ENCODE assay signal across 8 cellular contexts in the genomic region with DNA sequence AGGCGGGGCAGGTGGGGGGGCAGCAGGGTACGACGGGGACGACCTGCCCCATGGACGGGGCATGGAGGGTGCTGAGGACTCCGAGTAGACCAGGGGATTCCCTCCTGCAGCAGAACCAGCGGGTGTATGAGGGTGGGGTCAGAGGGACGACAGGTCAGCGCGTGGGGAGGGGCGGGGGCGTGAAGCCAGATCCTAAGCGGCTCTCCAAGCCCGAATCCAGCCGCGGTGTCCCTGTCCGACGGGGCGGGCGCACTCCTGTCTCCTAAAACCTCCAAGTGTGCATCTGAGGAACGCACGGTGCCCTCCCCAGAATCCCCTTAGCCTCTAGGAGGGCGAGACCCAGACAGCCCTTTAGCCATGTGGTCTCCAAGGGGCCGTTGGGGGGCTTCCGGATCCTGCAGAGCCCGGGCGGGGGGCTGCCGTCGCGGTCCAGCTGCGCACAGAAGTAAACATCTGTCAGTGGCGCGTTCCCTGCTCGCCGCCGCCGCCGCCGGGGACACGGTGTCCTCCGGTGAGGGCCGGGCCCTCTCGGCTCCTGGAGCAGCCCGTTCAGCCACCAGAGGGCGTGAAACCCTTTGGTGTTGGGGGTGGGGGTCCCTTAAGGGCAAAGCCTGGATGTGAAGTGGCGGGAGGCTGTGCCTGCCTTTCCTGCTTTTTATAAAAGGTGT. TPM values are rescaled to one million over a fixed set of nuclear protein-coding genes. Genes with fewer than 3 reads are reported as not detected.
DNase-seq lines count a peak whose midpoint lies in the region; ATAC-seq and TF ChIP-seq lines count a peak whose summit lies in the region.

No MANE protein-coding gene starts in this region.

- TF ChIP-seq POLR2A in gastroesophageal sphincter (IDR thresholded peaks at IDR 0.05): no peak

- no CpG with 5 or more reads among the region's 46 CpGs for WGBS in gastroesophageal sphincter (ENCODE audit: low coverage in 1 of 2), 2 donors
- WGBS in psoas muscle, 3 donors: 2 to 3% (median 3%) methylated on average over 45 to 46 of the region's 46 CpGs

- no peak for ATAC-seq in CD8-positive, alpha-beta T cell
- ATAC-seq in gastroesophageal sphincter (peak; percentile 62), psoas muscle (peak in 3 of 4 donors; percentile 36 to 52 (median 41)), HG03280 (IDR thresholded peaks at IDR 0.05; ENCODE audit: unreplicated experiment) (no peak), HG02623 (IDR thresholded peaks at IDR 0.05; ENCODE audit: unreplicated experiment) (no peak)

- POLR2A ChIA-PET in CD8-positive, alpha-beta T cell (lab: Charles Lee): no interaction called here

- no peaks in the 10 kb centered on the region for H3K27me3 ChIP-seq in CD8-positive, alpha-beta T cell (ENCODE audit: insufficient read depth, low read length)
- H3K27me3 ChIP-seq in HUES48 (ENCODE audit: control insufficient read depth, insufficient read depth, low read length) (peaks cover 10% of the 10 kb centered on the region), OCI-LY3 (ENCODE audit: low read depth, low read length) (peaks cover 14% of the 10 kb centered on the region), gastroesophageal sphincter (peaks cover 40% of the 10 kb centered on the region), psoas muscle (ENCODE audit: insufficient read depth in 3 of 3, low read length in 2 of 3) (peaks cover 0 to 62% (median 28%) of the 10 kb centered on the region in 3 donors)

- DNase-seq in CD8-positive, alpha-beta T cell: peak in 6 of 7 experiments; percentile 40 to 77 (median 64)
- DNase-seq in activated T-helper 1 cell treated with anti-CD3 and anti-CD28 coated beads, Interleukin-12 subunit alpha, Interleukin-12 subunit beta, Interleukin-2, Interleukin-4 antibody, amounts not matched to agents 30 ng/mL and 10 ng/mL and 1 ng/mL, durations not matched to agents 14 hours and 24 hours and 36 hours (ENCODE audit: low spot score): peak; percentile 29
- DNase-seq in psoas muscle: no peak

- H3K4me1 ChIP-seq in CD8-positive, alpha-beta T cell (ENCODE audit: insufficient read depth, low read length): peaks cover 34% of the 10 kb centered on the region
- H3K4me1 ChIP-seq in HUES48 (ENCODE audit: control insufficient read depth, insufficient read depth, low read length): peaks cover 3% of the 10 kb centered on the region; the same call in 1 of the 2 replicates
- H3K4me1 ChIP-seq in OCI-LY3 (ENCODE audit: low read length): peaks cover 11% of the 10 kb centered on the region
- peaks cover 0 to 35% (median 10%) of the 10 kb centered on the region in 3 donors for H3K4me1 ChIP-seq in gastroesophageal sphincter
- no peaks in the 10 kb centered on the region for H3K4me1 ChIP-seq in psoas muscle

- intact Hi-C loops in CD8-positive, alpha-beta T cell (cut with DNase I, micrococcal nuclease): no loop called here
- intact Hi-C loops in activated T-helper 1 cell treated with anti-CD3 and anti-CD28 coated beads, Interleukin-12 subunit alpha, Interleukin-12 subunit beta, Interleukin-2, Interleukin-4 antibody, amounts not matched to agents 30 ng/mL and 10 ng/mL and 1 ng/mL, durations not matched to agents 14 hours and 24 hours and 36 hours (cut with micrococcal nuclease): loop anchor here (10.0 kb wide), 1 partner anchor 159 kb away; no protein-coding TSS in a partner anchor
- intact Hi-C loops in psoas muscle (cut with DNase I): loop anchor here in 1 of 2 donors (2.0 to 10.0 kb wide), 2 partner anchors 87 to 219 kb away; no protein-coding TSS in a partner anchor

- H4K20me1 ChIP-seq in OCI-LY3 (ENCODE audit: insufficient read depth, low read length): no peaks in the 10 kb centered on the region

- H3K9me3 Mint-ChIP-seq in CD8-positive, alpha-beta T cell: no peaks in the 10 kb centered on the region
- H3K9me3 Mint-ChIP-seq in activated T-helper 1 cell treated with anti-CD3 and anti-CD28 coated beads, Interleukin-12 subunit alpha, Interleukin-12 subunit beta, Interleukin-2, Interleukin-4 antibody, amounts not matched to agents 30 ng/mL and 10 ng/mL and 1 ng/mL, durations not matched to agents 14 hours and 24 hours and 36 hours: no peaks in the 10 kb centered on the region

- no peaks in the 10 kb centered on the region for H3K36me3 Mint-ChIP-seq in CD8-positive, alpha-beta T cell
- H3K36me3 Mint-ChIP-seq in activated T-helper 1 cell treated with anti-CD3 and anti-CD28 coated beads, Interleukin-12 subunit alpha, Interleukin-12 subunit beta, Interleukin-2, Interleukin-4 antibody, amounts not matched to agents 30 ng/mL and 10 ng/mL and 1 ng/mL, durations not matched to agents 14 hours and 24 hours and 36 hours (ENCODE audit: low read depth): no peaks in the 10 kb centered on the region

- H3K79me2 ChIP-seq in OCI-LY3 (ENCODE audit: low read length): no peaks in the 10 kb centered on the region

- H3K4me3 Mint-ChIP-seq in CD8-positive, alpha-beta T cell: peak overlapping the region; percentile 61
- H3K4me3 Mint-ChIP-seq in activated T-helper 1 cell treated with anti-CD3 and anti-CD28 coated beads, Interleukin-12 subunit alpha, Interleukin-12 subunit beta, Interleukin-2, Interleukin-4 antibody, amounts not matched to agents 30 ng/mL and 10 ng/mL and 1 ng/mL, durations not matched to agents 14 hours and 24 hours and 36 hours: peak overlapping the region; percentile 30

- CTCF ChIA-PET in CD8-positive, alpha-beta T cell (lab: Charles Lee): interaction anchor here (4.8 kb wide), 1 partner anchor 217 kb away, joined by 24 read pairs; no protein-coding TSS in a partner anchor

- H3K9ac ChIP-seq in HUES48 (ENCODE audit: low read depth, low read length): no peak overlapping the region
- H3K9ac ChIP-seq in OCI-LY3 (ENCODE audit: low read length): no peak overlapping the region

- H3K27ac ChIP-seq in CD8-positive, alpha-beta T cell (ENCODE audit: low read depth, low read length): no peak overlapping the region
- H3K27ac ChIP-seq in HUES48 (ENCODE audit: low read depth, low read length) (no peak overlapping the region), OCI-LY3 (ENCODE audit: low read length) (no peak overlapping the region), gastroesophageal sphincter (peak overlapping the region; percentile 85 to 96 (median 92)), psoas muscle (no peak overlapping the region)

- peaks cover 21% of the 10 kb centered on the region for H3K4me1 Mint-ChIP-seq in CD8-positive, alpha-beta T cell (ENCODE audit: low read depth)
- H3K4me1 Mint-ChIP-seq in activated T-helper 1 cell treated with anti-CD3 and anti-CD28 coated beads, Interleukin-12 subunit alpha, Interleukin-12 subunit beta, Interleukin-2, Interleukin-4 antibody, amounts not matched to agents 30 ng/mL and 10 ng/mL and 1 ng/mL, durations not matched to agents 14 hours and 24 hours and 36 hours (ENCODE audit: low read depth): peaks cover 13% of the 10 kb centered on the region

- TF ChIP-seq EP300 in gastroesophageal sphincter (IDR thresholded peaks at IDR 0.05): no peak

- H3K4me3 ChIP-seq in CD8-positive, alpha-beta T cell (ENCODE audit: low read depth, low read length): no peak overlapping the region
- H3K4me3 ChIP-seq in HUES48 (ENCODE audit: low read depth, low read length) (peak overlapping the region; percentile 60), OCI-LY3 (ENCODE audit: low read length) (no peak overlapping the region), gastroesophageal sphincter (peak overlapping the region; percentile 68 to 76), psoas muscle (no peak overlapping the region)

- no peaks in the 10 kb centered on the region for H3K36me3 ChIP-seq in CD8-positive, alpha-beta T cell (ENCODE audit: insufficient read depth, low read length)
- no peaks in the 10 kb centered on the region for H3K36me3 ChIP-seq in HUES48 (ENCODE audit: control insufficient read depth, insufficient read depth, low read length)
- H3K36me3 ChIP-seq in OCI-LY3 (replicated peaks; ENCODE audit: low read depth, low read length): no peaks in the 10 kb centered on the region
- peaks cover 0 to 10% of the 10 kb centered on the region in 2 donors for H3K36me3 ChIP-seq in gastroesophageal sphincter
- no peaks in the 10 kb centered on the region for H3K36me3 ChIP-seq in psoas muscle (ENCODE audit: insufficient read depth in 1 of 2, low read depth in 1 of 2)

- 0 out of 2 replicates have a peak overlapping the region, but pooled peaks have one; percentile 23 for H3K4me2 ChIP-seq in OCI-LY3 (ENCODE audit: low read length)

- H2AFZ ChIP-seq in OCI-LY3 (ENCODE audit: low read depth, low read length): no peak overlapping the region

- no peaks in the 10 kb centered on the region for H3K9me3 ChIP-seq in CD8-positive, alpha-beta T cell (ENCODE audit: low read length)
- H3K9me3 ChIP-seq in HUES48 (ENCODE audit: control insufficient read depth, insufficient read depth, low read length) (no peaks in the 10 kb centered on the region), OCI-LY3 (ENCODE audit: insufficient read depth, low read length) (no peaks in the 10 kb centered on the region), gastroesophageal sphincter (no peaks in the 10 kb centered on the region), psoas muscle (no peaks in the 10 kb centered on the region)

- peaks cover 11% of the 10 kb centered on the region for H3K27me3 Mint-ChIP-seq in CD8-positive, alpha-beta T cell (ENCODE audit: low read depth)
- H3K27me3 Mint-ChIP-seq in activated T-helper 1 cell treated with anti-CD3 and anti-CD28 coated beads, Interleukin-12 subunit alpha, Interleukin-12 subunit beta, Interleukin-2, Interleukin-4 antibody, amounts not matched to agents 30 ng/mL and 10 ng/mL and 1 ng/mL, durations not matched to agents 14 hours and 24 hours and 36 hours (ENCODE audit: insufficient read depth): peaks cover 32% of the 10 kb centered on the region

- peak; percentile 53 for TF ChIP-seq CTCF in CD8-positive, alpha-beta T cell (IDR thresholded peaks at IDR 0.05)
- peak; percentile 74 for TF ChIP-seq CTCF in OCI-LY3 (IDR thresholded peaks at IDR 0.05; ENCODE audit: low read depth, low read length)
- TF ChIP-seq CTCF in gastroesophageal sphincter (IDR thresholded peaks at IDR 0.05): peak in 3 of 4 experiments; percentile 89 to 93 (median 90)
- peak; percentile 29 for TF ChIP-seq CTCF in psoas muscle (IDR thresholded peaks at IDR 0.05)

- H3K27ac Mint-ChIP-seq in CD8-positive, alpha-beta T cell: no peak overlapping the region
- H3K27ac Mint-ChIP-seq in activated T-helper 1 cell treated with anti-CD3 and anti-CD28 coated beads, Interleukin-12 subunit alpha, Interleukin-12 subunit beta, Interleukin-2, Interleukin-4 antibody, amounts not matched to agents 30 ng/mL and 10 ng/mL and 1 ng/mL, durations not matched to agents 14 hours and 24 hours and 36 hours: peak overlapping the region; percentile 23

RNA-seq across cellular contexts. Expression of gene NRTN, which starts 0.7 kb away (rescaled TPM):
- under 1 TPM in 1 of 2 experiments, not detected in 1; 0.38 TPM for total RNA-seq in CD8-positive, alpha-beta T cell
- total RNA-seq in activated T-helper 1 cell treated with anti-CD3 and anti-CD28 coated beads, Interleukin-12 subunit alpha, Interleukin-12 subunit beta, Interleukin-2, Interleukin-4 antibody, amounts not matched to agents 30 ng/mL and 10 ng/mL and 1 ng/mL, durations not matched to agents 14 hours and 24 hours and 36 hours: 0.23 and 0.44 TPM in 2 replicates
- total RNA-seq in gastroesophageal sphincter (10 to 100 TPM in 2 of 4 donors, 1 to 10 TPM in 2; 3.6 to 27.2 (median 14.6) TPM), psoas muscle (not detected)
- polyA plus RNA-seq in psoas muscle: not detected

RNA-seq across cellular contexts. Expression of gene DUS3L, which starts 14.6 kb away (rescaled TPM):
- total RNA-seq in CD8-positive, alpha-beta T cell: 100 to 1,000 TPM; 174 to 192 TPM
- total RNA-seq in activated T-helper 1 cell treated with anti-CD3 and anti-CD28 coated beads, Interleukin-12 subunit alpha, Interleukin-12 subunit beta, Interleukin-2, Interleukin-4 antibody, amounts not matched to agents 30 ng/mL and 10 ng/mL and 1 ng/mL, durations not matched to agents 14 hours and 24 hours and 36 hours: 85.9 and 87.1 TPM in 2 replicates
- total RNA-seq in gastroesophageal sphincter (10 to 100 TPM; 14.1 to 39.4 (median 22.6) TPM), psoas muscle (10 to 100 TPM; 13.4 to 29.9 (median 20.6) TPM)
- polyA plus RNA-seq in psoas muscle: 10 to 100 TPM; 23.2 to 40.1 (median 26.8) TPM

RNA-seq across cellular contexts. Expression of gene PRR22, which starts 21.1 kb away (rescaled TPM):
- 1 to 10 TPM; 2.9 to 3.0 TPM for total RNA-seq in CD8-positive, alpha-beta T cell
- total RNA-seq in activated T-helper 1 cell treated with anti-CD3 and anti-CD28 coated beads, Interleukin-12 subunit alpha, Interleukin-12 subunit beta, Interleukin-2, Interleukin-4 antibody, amounts not matched to agents 30 ng/mL and 10 ng/mL and 1 ng/mL, durations not matched to agents 14 hours and 24 hours and 36 hours: 7.4 and 9.2 TPM in 2 replicates
- total RNA-seq in gastroesophageal sphincter (under 1 TPM in 1 of 4 donors, not detected in 3; 0.40 TPM), psoas muscle (1 to 10 TPM in 3 of 4 donors, under 1 TPM in 1; 0.92 to 2.3 (median 1.5) TPM)
- 1 to 10 TPM in 1 of 3 donors, under 1 TPM in 2; 0.57 to 2.7 (median 0.87) TPM for polyA plus RNA-seq in psoas muscle

RNA-seq across cellular contexts. Expression of gene FUT6, which starts 33.9 kb away (rescaled TPM):
- not detected for total RNA-seq in CD8-positive, alpha-beta T cell
- not detected in 2 replicates for total RNA-seq in activated T-helper 1 cell treated with anti-CD3 and anti-CD28 coated beads, Interleukin-12 subunit alpha, Interleukin-12 subunit beta, Interleukin-2, Interleukin-4 antibody, amounts not matched to agents 30 ng/mL and 10 ng/mL and 1 ng/mL, durations not matched to agents 14 hours and 24 hours and 36 hours
- total RNA-seq in gastroesophageal sphincter (1 to 10 TPM in 1 of 4 donors, not detected in 3; 3.0 TPM), psoas muscle (not detected)
- polyA plus RNA-seq in psoas muscle: under 1 TPM in 2 of 3 donors, not detected in 1; 0.03 TPM

RNA-seq across cellular contexts. Expression of gene FUT3, which starts 45.6 kb away (rescaled TPM):
- total RNA-seq in CD8-positive, alpha-beta T cell: under 1 TPM; 0.49 to 0.67 TPM
- total RNA-seq in activated T-helper 1 cell treated with anti-CD3 and anti-CD28 coated beads, Interleukin-12 subunit alpha, Interleukin-12 subunit beta, Interleukin-2, Interleukin-4 antibody, amounts not matched to agents 30 ng/mL and 10 ng/mL and 1 ng/mL, durations not matched to agents 14 hours and 24 hours and 36 hours: not detected in 2 replicates
- total RNA-seq in gastroesophageal sphincter (1 to 10 TPM in 2 of 4 donors, under 1 TPM in 1, not detected in 1; 0.12 to 4.8 (median 4.5) TPM), psoas muscle (under 1 TPM in 1 of 4 donors, not detected in 3; 0.19 TPM)
- under 1 TPM in 1 of 3 donors, not detected in 2; 0.03 TPM for polyA plus RNA-seq in psoas muscle

Comparison
In these comparisons a context has a peak if more than half of its experiments do, and no peak if none do; other contexts are left out.
1. ATAC-seq: peak in gastroesophageal sphincter (single experiment) and psoas muscle (3 of 4); none in CD8-positive, alpha-beta T cell (single experiment), HG03280 (single experiment) and HG02623 (single experiment).
2. DNase-seq: peak in CD8-positive, alpha-beta T cell (6 of 7) and activated T-helper 1 cell treated with anti-CD3 and anti-CD28 coated beads, Interleukin-12 subunit alpha, Interleukin-12 subunit beta, Interleukin-2, Interleukin-4 antibody, amounts not matched to agents 30 ng/mL and 10 ng/mL and 1 ng/mL, durations not matched to agents 14 hours and 24 hours and 36 hours (single experiment); none in psoas muscle (0 of 2).
3. H3K27ac ChIP-seq: peak in gastroesophageal sphincter (4 of 4); none in CD8-positive, alpha-beta T cell (single experiment), HUES48 (single experiment), OCI-LY3 (single experiment) and psoas muscle (single experiment).
4. H3K4me3 ChIP-seq: peak in HUES48 (single experiment) and gastroesophageal sphincter (2 of 2); none in CD8-positive, alpha-beta T cell (single experiment), OCI-LY3 (single experiment) and psoas muscle (single experiment).
5. CTCF ChIP-seq: peak in every context shown above with its lines; median percentile 90 in gastroesophageal sphincter; 74 in OCI-LY3; 53 in CD8-positive, alpha-beta T cell; 29 in psoas muscle.